ENCODE assay signal across 24 cellular contexts in the genomic region with DNA sequence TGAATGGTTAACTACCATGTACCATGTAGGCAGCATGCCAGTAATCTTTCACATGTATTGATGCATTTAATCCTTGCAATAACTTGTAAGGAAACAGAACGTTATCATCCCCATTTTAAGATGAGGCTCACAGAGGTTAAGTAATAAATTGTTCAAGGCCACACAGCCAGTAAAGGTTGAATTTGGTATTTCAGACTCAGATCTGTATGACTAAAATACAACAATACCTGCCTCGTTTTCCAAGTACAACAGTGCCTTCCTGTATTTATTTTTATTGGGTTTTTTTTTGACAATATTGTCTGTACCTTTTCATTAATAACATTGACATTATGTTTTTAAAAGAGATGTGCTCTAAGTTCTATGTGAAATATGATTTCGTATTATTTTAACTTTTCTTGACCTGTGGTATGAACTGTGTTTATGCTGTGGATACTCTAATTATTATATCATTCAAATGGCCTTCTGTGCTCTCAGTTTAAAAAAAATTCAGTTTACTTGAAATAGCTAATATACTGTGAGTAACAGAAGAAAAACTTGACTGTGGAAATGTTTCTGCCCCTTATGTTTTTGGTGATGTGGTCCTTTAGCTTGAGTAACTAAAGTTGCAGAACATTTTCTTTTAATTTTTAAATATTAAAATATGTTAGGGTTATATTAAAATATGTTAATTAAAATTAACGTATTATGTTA. TPM values are rescaled to one million over a fixed set of nuclear protein-coding genes. Genes with fewer than 3 reads are reported as not detected.
"Had no signal": no experiment of that assay in that cellular context is flagged by ENCODE, and none has a peak within 500 bp of the region (broad histone marks: within the 10 kb centered on the region; RNA-seq: fewer than 3 reads in every experiment).

No MANE protein-coding gene starts in this region.

- FAIRE-seq: keratinocyte had no signal

- ATAC-seq: activated CD4-positive, CD25-positive, alpha-beta regulatory T cell treated with anti-CD3 and anti-CD28 coated beads, Interleukin-2, amount 50 U/mL, for 24 hours; left lobe of liver had no signal

- H3K36me3 ChIP-seq: breast epithelium, uterus had no signal

- H3K4me2 ChIP-seq: hepatocyte had no signal

- H3K27ac ChIP-seq: ascending aorta, breast epithelium, esophagus muscularis mucosa, hepatocyte, sigmoid colon, tibial nerve, uterus had no signal

- H3K4me3 ChIP-seq: ascending aorta, breast epithelium, esophagus muscularis mucosa, hepatocyte, sigmoid colon, tibial nerve, uterus had no signal

- H3K27me3 ChIP-seq: ascending aorta, breast epithelium, esophagus muscularis mucosa, hepatocyte, sigmoid colon, tibial nerve, uterus had no signal

- DNase-seq: activated CD4-positive, alpha-beta T cell treated with anti-CD3 and anti-CD28 coated beads, Interleukin-2, amount 10 ng/mL, durations not matched to agents 7 days and 5 days; activated CD8-positive, alpha-beta memory T cell treated with anti-CD3 and anti-CD28 coated beads, Interleukin-2, amount 50 U/mL, for 4 hours; activated effector memory CD4-positive, alpha-beta T cell treated with Interleukin-2 at 50 U/mL for 16 hours; activated naive CD4-positive, alpha-beta T cell treated with anti-CD3 and anti-CD28 coated beads, Interleukin-2, amount 10 ng/mL, durations not matched to agents 7 days and 5 days; activated T-cell treated with anti-CD3 and anti-CD28 coated beads, Interleukin-2, amount 50 U/mL, for 48 hours; effector CD8-positive, alpha-beta T cell; mammary epithelial cell; midbrain; nephron progenitor cell; nucleus accumbens; sigmoid colon; stimulated activated CD4-positive, alpha-beta T cell treated with anti-CD3 and anti-CD28 coated beads, Interleukin-2, amount 100 ng/mL, for 24 hours; uterus had no signal

- H3K79me2 ChIP-seq: hepatocyte had no signal

- H2AFZ ChIP-seq: hepatocyte had no signal

- H3K9me3 ChIP-seq: ascending aorta, breast epithelium, esophagus muscularis mucosa, sigmoid colon, tibial nerve, uterus had no signal

- H3K4me1 ChIP-seq: ascending aorta, breast epithelium, esophagus muscularis mucosa, sigmoid colon, tibial nerve, uterus had no signal

RNA-seq across cellular contexts. Expression of a gene that starts 54.5 kb away (rescaled TPM):
- total RNA-seq: activated CD4-positive, alpha-beta T cell treated with anti-CD3 and anti-CD28 coated beads, Interleukin-2, amount 10 ng/mL, durations not matched to agents 7 days and 5 days; ascending aorta; breast epithelium; esophagus muscularis mucosa; fibroblast of villous mesenchyme; glomerular endothelial cell; hepatocyte; left lobe of liver; mammary epithelial cell; sigmoid colon; tibial nerve; uterus had no signal
- polyA plus RNA-seq: adipose tissue, hepatocyte, keratinocyte, mammary epithelial cell, sigmoid colon had no signal
